18 cellular contexts compared by ENCODE assay signal in the genomic region with DNA sequence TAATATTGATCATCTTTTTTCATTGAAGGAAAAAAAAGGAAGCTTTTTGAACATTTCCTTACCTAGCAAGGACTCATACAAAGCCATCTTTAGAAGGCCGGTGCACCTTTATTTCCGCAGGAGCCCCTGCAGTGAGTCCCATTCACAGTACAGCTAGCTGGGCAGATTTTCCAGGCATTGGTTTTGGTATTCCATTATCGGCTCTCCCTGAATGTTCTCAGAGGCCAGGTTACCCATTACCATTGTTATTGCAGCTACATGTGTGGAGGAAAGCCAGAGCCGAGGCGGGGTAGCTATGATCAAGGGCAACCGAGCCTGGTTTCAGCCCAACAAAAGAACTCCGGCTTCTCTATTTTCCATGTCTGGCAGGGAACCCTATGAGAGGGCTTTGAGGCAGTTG.
DNase-seq lines count a peak whose midpoint lies in the region; ATAC-seq and TF ChIP-seq lines count a peak whose summit lies in the region.
"Had no signal": no experiment of that assay in that cellular context is flagged by ENCODE, and none has a peak within 500 bp of the region (broad histone marks: within the 10 kb centered on the region; RNA-seq: fewer than 3 reads in every experiment).

No MANE protein-coding gene starts in this region.

- no peaks in the 10 kb centered on the region for H3K27me3 ChIP-seq in endodermal cell (ENCODE audit: control insufficient read depth, insufficient read depth, low read length, poor library complexity, severe bottlenecking)

- no peaks in the 10 kb centered on the region for H3K4me1 ChIP-seq in endodermal cell (ENCODE audit: control insufficient read depth, insufficient read depth, low read length)

- no peak overlapping the region for H3K4me3 ChIP-seq in endodermal cell (ENCODE audit: low read length)

- H3K4me3 Mint-ChIP-seq in activated CD8-positive, alpha-beta memory T cell treated with anti-CD3 and anti-CD28 coated beads, Interleukin-2, amount 10 ng/mL, durations not matched to agents 7 days and 5 days: no peak overlapping the region
- H3K4me3 Mint-ChIP-seq in endodermal cell: no peak overlapping the region

- H3K9me3 Mint-ChIP-seq in activated CD8-positive, alpha-beta memory T cell treated with anti-CD3 and anti-CD28 coated beads, Interleukin-2, amount 10 ng/mL, durations not matched to agents 7 days and 5 days (ENCODE audit: low read depth): no peaks in the 10 kb centered on the region
- no peaks in the 10 kb centered on the region for H3K9me3 Mint-ChIP-seq in endodermal cell

- CTCF ChIA-PET in activated CD8-positive, alpha-beta memory T cell treated with anti-CD3 and anti-CD28 coated beads, Interleukin-2, amount 10 ng/mL, durations not matched to agents 7 days and 5 days (lab: Charles Lee): interaction anchor here (0.9 to 7.0 kb wide), 5 partner anchors 11 to 243 kb away, joined by 3 to 78 read pairs (median 3); no protein-coding TSS in a partner anchor

- H3K27me3 Mint-ChIP-seq in activated CD8-positive, alpha-beta memory T cell treated with anti-CD3 and anti-CD28 coated beads, Interleukin-2, amount 10 ng/mL, durations not matched to agents 7 days and 5 days: peaks cover 6% of the 10 kb centered on the region
- no peaks in the 10 kb centered on the region for H3K27me3 Mint-ChIP-seq in endodermal cell (ENCODE audit: insufficient read depth)

- H3K36me3 ChIP-seq in endodermal cell (ENCODE audit: control insufficient read depth, insufficient read depth, low read length): no peaks in the 10 kb centered on the region

- ATAC-seq in activated CD8-positive, alpha-beta memory T cell treated with anti-CD3 and anti-CD28 coated beads, Interleukin-2, amount 10 ng/mL, durations not matched to agents 7 days and 5 days: no peak
- no peak for ATAC-seq in GM18907 (IDR thresholded peaks at IDR 0.05; ENCODE audit: unreplicated experiment)

- TF ChIP-seq CTCF in endodermal cell (conservative IDR thresholded peaks at IDR 0.05): no peak

- no peak overlapping the region for H3K27ac ChIP-seq in endodermal cell (ENCODE audit: low read depth, low read length)

- no peak overlapping the region for H3K27ac Mint-ChIP-seq in activated CD8-positive, alpha-beta memory T cell treated with anti-CD3 and anti-CD28 coated beads, Interleukin-2, amount 10 ng/mL, durations not matched to agents 7 days and 5 days
- no peak overlapping the region for H3K27ac Mint-ChIP-seq in endodermal cell
- H3K27ac Mint-ChIP-seq: CD14-positive monocyte had no signal

- no peaks in the 10 kb centered on the region for H3K36me3 Mint-ChIP-seq in activated CD8-positive, alpha-beta memory T cell treated with anti-CD3 and anti-CD28 coated beads, Interleukin-2, amount 10 ng/mL, durations not matched to agents 7 days and 5 days
- H3K36me3 Mint-ChIP-seq in endodermal cell (ENCODE audit: low read depth): no peaks in the 10 kb centered on the region

- H3K4me1 Mint-ChIP-seq in activated CD8-positive, alpha-beta memory T cell treated with anti-CD3 and anti-CD28 coated beads, Interleukin-2, amount 10 ng/mL, durations not matched to agents 7 days and 5 days: no peaks in the 10 kb centered on the region
- peaks cover 5% of the 10 kb centered on the region for H3K4me1 Mint-ChIP-seq in endodermal cell

- no peak overlapping the region for H3K9ac ChIP-seq in endodermal cell (ENCODE audit: extremely low read depth, low read length, poor library complexity, severe bottlenecking)

- 83 to 92% methylated on average over 5 to 7 of the region's 7 CpGs for WGBS in endodermal cell (ENCODE audit: insufficient coverage in 1 of 2, insufficient read length in 1 of 2), 2 experiments

- peak; percentile 35 for DNase-seq in ELF-1 (ENCODE audit: low read depth, low spot score)
- DNase-seq in activated CD8-positive, alpha-beta memory T cell treated with anti-CD3 and anti-CD28 coated beads, Interleukin-2, amount 10 ng/mL, durations not matched to agents 7 days and 5 days: peak; percentile 12
- peak; percentile 28 for DNase-seq in endodermal cell
- DNase-seq in mucosa of gallbladder (ENCODE audit: low spot score): peak; percentile 8
- DNase-seq in NCI-H1694 (lab: John Stamatoyannopoulos, UW): no peak
- DNase-seq in effector CD8-positive, alpha-beta T cell (lab: John Stamatoyannopoulos, UW): no peak
- no peak for DNase-seq in NCI-H1105 (lab: John Stamatoyannopoulos, UW)
- DNase-seq: AML-193, DMS 273 treated with DMSO at 0.1 percent for 48 hours, IMR-90, Kasumi-1, MM.1S, NCI-H1092 treated with DMSO at 0.1 percent for 48 hours, NCI-H1694 treated with DMSO at 0.1 percent for 48 hours, NCI-H748 treated with DMSO at 0.1 percent for 48 hours, OCI-M1 had no signal

- no peaks in the 10 kb centered on the region for H3K9me3 ChIP-seq in endodermal cell (ENCODE audit: control insufficient read depth, low read length)

Comparison
In these comparisons a context has a peak if more than half of its experiments do, and no peak if none do; other contexts are left out.
1. DNase-seq: peak in ELF-1 (single experiment), activated CD8-positive, alpha-beta memory T cell treated with anti-CD3 and anti-CD28 coated beads, Interleukin-2, amount 10 ng/mL, durations not matched to agents 7 days and 5 days (single experiment), endodermal cell (single experiment) and mucosa of gallbladder (single experiment); none in NCI-H1694 (single experiment), effector CD8-positive, alpha-beta T cell (single experiment) and NCI-H1105 (single experiment).